17 cellular contexts compared by ENCODE assay signal in genomic region chr17:46202482-46202881, GRCh38. TPM values are rescaled to one million over a fixed set of nuclear protein-coding genes. Genes with fewer than 3 reads are reported as not detected.
DNase-seq lines count a peak whose midpoint lies in the region; ATAC-seq, FAIRE-seq and TF ChIP-seq lines count a peak whose summit lies in the region.
"Had no signal": no experiment of that assay in that cellular context is flagged by ENCODE, and none has a peak within 500 bp of the region (broad histone marks: within the 10 kb centered on the region; RNA-seq: fewer than 3 reads in every experiment).

No MANE protein-coding gene starts in this region.

- H3K4me3 Mint-ChIP-seq in mesothelial cell of epicardium: no peak overlapping the region

- no peaks in the 10 kb centered on the region for H3K36me3 ChIP-seq in cardiac muscle cell
- no peaks in the 10 kb centered on the region for H3K36me3 ChIP-seq in colonic mucosa

- H3K36me3 Mint-ChIP-seq in mesothelial cell of epicardium: peaks cover 32% of the 10 kb centered on the region

- peak overlapping the region; percentile 16 for H3K27ac ChIP-seq in cardiac muscle cell
- no peak overlapping the region for H3K27ac ChIP-seq in right cardiac atrium (ENCODE audit: low read length)
- peak overlapping the region; percentile 72 for H3K27ac ChIP-seq in colonic mucosa
- H3K27ac ChIP-seq: RWPE1, SJCRH30 had no signal

- H3K27me3 Mint-ChIP-seq in mesothelial cell of epicardium (ENCODE audit: low read depth): no peaks in the 10 kb centered on the region

- no peaks in the 10 kb centered on the region for H3K9me3 ChIP-seq in cardiac muscle cell (ENCODE audit: low read depth)
- H3K9me3 ChIP-seq in right cardiac atrium (ENCODE audit: control insufficient read depth, low read length): no peaks in the 10 kb centered on the region
- H3K9me3 ChIP-seq in colonic mucosa: no peaks in the 10 kb centered on the region

- TF ChIP-seq CTCF in cardiac muscle cell (IDR thresholded peaks at IDR 0.05; ENCODE audit: low read depth, low read length): no peak
- TF ChIP-seq CTCF in colonic mucosa (IDR thresholded peaks at IDR 0.05): no peak
- TF ChIP-seq CTCF in mesothelial cell of epicardium (IDR thresholded peaks at IDR 0.05; ENCODE audit: unreplicated experiment): no peak

- H3K9me3 Mint-ChIP-seq in mesothelial cell of epicardium: peaks cover 23% of the 10 kb centered on the region

- peak overlapping the region; percentile 80 for H3K27ac Mint-ChIP-seq in mesothelial cell of epicardium

- peaks cover 10% of the 10 kb centered on the region for H3K4me1 ChIP-seq in cardiac muscle cell (ENCODE audit: low read depth)
- no peaks in the 10 kb centered on the region for H3K4me1 ChIP-seq in right cardiac atrium (ENCODE audit: control insufficient read depth, insufficient read depth, low read length)
- H3K4me1 ChIP-seq in colonic mucosa: peaks cover 15% of the 10 kb centered on the region

- WGBS in right cardiac atrium: 56% methylated on average over 2 of the region's 2 CpGs

- no peak overlapping the region for H3K4me3 ChIP-seq in cardiac muscle cell
- no peak overlapping the region for H3K4me3 ChIP-seq in right cardiac atrium (ENCODE audit: low read length)
- H3K4me3 ChIP-seq in colonic mucosa: no peak overlapping the region
- H3K4me3 ChIP-seq: SJCRH30 had no signal

- peaks cover 28% of the 10 kb centered on the region for H3K4me1 Mint-ChIP-seq in mesothelial cell of epicardium

- no peaks in the 10 kb centered on the region for H3K27me3 ChIP-seq in cardiac muscle cell
- H3K27me3 ChIP-seq in right cardiac atrium (ENCODE audit: control insufficient read depth, insufficient read depth): no peaks in the 10 kb centered on the region
- no peaks in the 10 kb centered on the region for H3K27me3 ChIP-seq in colonic mucosa
- H3K27me3 ChIP-seq: SJCRH30 had no signal

- FAIRE-seq in HTR-8/SVneo (lab: Jason Lieb, UNC): no peak

- peak overlapping the region in 1 of 2 donors; percentile 44 for H3K9ac ChIP-seq in colonic mucosa (ENCODE audit: low read depth in 2 of 2, low read length in 2 of 2)

- intact Hi-C loops in right cardiac atrium (cut with DNase I): no loop called here
- intact Hi-C loops in colonic mucosa (cut with DNase I): no loop called here

- no peak for DNase-seq in cardiac muscle cell (ENCODE audit: low read depth in 1 of 2, low spot score in 1 of 2)
- no peak for DNase-seq in right cardiac atrium
- DNase-seq in colonic mucosa: no peak
- DNase-seq in mesothelial cell of epicardium (ENCODE audit: low spot score in 2 of 2, unreplicated experiment in 2 of 2): no peak
- DNase-seq in HTR-8/SVneo (ENCODE audit: insufficient read length, low spot score): no peak
- DNase-seq in activated naive CD4-positive, alpha-beta T cell treated with Interleukin-2 at 50 U/mL for 16 hours: no peak
- DNase-seq: C1 segment of cervical spinal cord, DMS153, H7, MV-4-11, NCI-H1417, NCI-H1930, NCI-H748 treated with DMSO at 0.1 percent for 48 hours, SJCRH30 had no signal

- no peak for ATAC-seq in right cardiac atrium
- no peak for ATAC-seq in GM18909 (IDR thresholded peaks at IDR 0.05; ENCODE audit: poor library complexity, unreplicated experiment)
- ATAC-seq in GM21717 (IDR thresholded peaks at IDR 0.05; ENCODE audit: unreplicated experiment): no peak

RNA-seq across cellular contexts. Expression of gene KANSL1, which starts 9.3 kb away (rescaled TPM):
- total RNA-seq in cardiac muscle cell (69.4 and 109 TPM in 2 replicates), right cardiac atrium (10 to 100 TPM; 36.2 to 53.8 (median 43.7) TPM), colonic mucosa (10 to 100 TPM; 60.0 to 72.3 TPM), mesothelial cell of epicardium (185 to 189 TPM (median 189 TPM) in 3 replicates)
- polyA plus RNA-seq in cardiac muscle cell (52.6 and 61.2 TPM in 2 replicates), right cardiac atrium (15.9 TPM)
